ENCODE assay signal across 1 cellular context in the genomic region with DNA sequence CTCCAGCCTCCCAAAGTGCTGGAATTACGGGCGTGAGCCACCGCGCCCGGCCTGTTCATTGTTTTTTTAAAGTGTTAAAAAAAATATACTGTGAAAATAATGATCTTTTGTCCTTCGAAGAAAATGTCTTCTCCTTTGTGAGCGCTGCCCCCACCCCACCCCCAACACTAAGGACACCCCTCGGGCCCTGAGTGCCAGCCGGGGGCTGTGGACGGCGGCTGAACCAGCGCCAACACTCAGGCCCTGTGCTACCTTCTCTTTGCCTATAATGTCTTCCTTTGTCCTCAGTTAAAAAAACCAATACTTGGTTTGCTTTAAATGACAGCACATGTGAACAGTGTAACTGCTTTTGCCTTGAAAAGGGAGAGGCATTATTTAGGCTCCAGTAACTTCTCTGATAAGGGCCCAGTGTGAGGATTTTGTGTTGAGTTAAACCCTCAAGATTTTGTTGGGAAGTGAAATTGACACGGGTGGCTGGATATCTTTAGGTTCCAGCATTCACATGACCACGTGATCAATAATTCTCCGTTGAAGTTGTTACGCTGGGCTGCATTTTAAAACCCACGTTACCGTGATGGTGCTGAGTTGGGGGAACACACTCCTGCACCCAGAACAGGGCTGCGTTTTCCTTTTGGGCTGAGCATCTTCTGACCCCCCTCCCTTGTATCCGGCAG.
TF ChIP-seq lines count a peak whose summit lies in the region.

No MANE protein-coding gene starts in this region.

TF ChIP-seq in GM12878, 131 proteins besides CTCF, POLR2A, EP300 and RAD21 (continued from another document):
- no peak for TF ChIP-seq MLLT1 (IDR thresholded peaks at IDR 0.05)
- TF ChIP-seq, protein P1, sequence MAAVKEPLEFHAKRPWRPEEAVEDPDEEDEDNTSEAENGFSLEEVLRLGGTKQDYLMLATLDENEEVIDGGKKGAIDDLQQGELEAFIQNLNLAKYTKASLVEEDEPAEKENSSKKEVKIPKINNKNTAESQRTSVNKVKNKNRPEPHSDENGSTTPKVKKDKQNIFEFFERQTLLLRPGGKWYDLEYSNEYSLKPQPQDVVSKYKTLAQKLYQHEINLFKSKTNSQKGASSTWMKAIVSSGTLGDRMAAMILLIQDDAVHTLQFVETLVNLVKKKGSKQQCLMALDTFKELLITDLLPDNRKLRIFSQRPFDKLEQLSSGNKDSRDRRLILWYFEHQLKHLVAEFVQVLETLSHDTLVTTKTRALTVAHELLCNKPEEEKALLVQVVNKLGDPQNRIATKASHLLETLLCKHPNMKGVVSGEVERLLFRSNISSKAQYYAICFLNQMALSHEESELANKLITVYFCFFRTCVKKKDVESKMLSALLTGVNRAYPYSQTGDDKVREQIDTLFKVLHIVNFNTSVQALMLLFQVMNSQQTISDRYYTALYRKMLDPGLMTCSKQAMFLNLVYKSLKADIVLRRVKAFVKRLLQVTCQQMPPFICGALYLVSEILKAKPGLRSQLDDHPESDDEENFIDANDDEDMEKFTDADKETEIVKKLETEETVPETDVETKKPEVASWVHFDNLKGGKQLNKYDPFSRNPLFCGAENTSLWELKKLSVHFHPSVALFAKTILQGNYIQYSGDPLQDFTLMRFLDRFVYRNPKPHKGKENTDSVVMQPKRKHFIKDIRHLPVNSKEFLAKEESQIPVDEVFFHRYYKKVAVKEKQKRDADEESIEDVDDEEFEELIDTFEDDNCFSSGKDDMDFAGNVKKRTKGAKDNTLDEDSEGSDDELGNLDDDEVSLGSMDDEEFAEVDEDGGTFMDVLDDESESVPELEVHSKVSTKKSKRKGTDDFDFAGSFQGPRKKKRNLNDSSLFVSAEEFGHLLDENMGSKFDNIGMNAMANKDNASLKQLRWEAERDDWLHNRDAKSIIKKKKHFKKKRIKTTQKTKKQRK (IDR thresholded peaks at IDR 0.05; ENCODE audit: low read depth, low read length), result no peak
- TF ChIP-seq BRCA1 (IDR thresholded peaks at IDR 0.05; ENCODE audit: low read depth, low read length), result no peak
- TF ChIP-seq, protein P2, sequence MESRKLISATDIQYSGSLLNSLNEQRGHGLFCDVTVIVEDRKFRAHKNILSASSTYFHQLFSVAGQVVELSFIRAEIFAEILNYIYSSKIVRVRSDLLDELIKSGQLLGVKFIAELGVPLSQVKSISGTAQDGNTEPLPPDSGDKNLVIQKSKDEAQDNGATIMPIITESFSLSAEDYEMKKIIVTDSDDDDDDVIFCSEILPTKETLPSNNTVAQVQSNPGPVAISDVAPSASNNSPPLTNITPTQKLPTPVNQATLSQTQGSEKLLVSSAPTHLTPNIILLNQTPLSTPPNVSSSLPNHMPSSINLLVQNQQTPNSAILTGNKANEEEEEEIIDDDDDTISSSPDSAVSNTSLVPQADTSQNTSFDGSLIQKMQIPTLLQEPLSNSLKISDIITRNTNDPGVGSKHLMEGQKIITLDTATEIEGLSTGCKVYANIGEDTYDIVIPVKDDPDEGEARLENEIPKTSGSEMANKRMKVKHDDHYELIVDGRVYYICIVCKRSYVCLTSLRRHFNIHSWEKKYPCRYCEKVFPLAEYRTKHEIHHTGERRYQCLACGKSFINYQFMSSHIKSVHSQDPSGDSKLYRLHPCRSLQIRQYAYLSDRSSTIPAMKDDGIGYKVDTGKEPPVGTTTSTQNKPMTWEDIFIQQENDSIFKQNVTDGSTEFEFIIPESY (IDR thresholded peaks at IDR 0.05), result no peak
